Comparison of ENCODE assay signal across 11 cellular contexts in the genomic region with DNA sequence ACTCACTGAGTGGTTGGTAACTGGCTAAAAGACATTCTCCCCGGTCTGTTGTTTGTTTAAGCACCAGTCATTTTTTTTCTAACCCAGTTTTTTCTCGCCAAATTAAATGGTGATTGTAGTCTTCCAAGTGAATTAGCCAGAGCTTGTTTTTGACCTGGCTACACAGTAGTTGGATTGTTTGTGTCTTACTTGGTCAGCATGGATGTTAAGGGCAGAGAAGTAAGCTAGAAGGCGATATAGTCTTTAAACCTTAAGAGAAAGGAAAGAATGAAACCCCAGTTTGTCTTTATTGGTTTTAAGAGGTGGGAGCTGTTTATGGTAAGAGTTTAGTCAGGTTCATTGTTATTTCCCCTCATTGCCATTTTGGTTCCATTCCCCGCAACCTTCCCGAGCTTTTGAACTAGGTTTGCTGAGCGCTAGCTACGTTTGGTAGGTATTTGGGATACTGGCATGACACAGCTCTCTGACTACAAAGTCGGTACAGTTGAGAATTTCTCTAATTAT. TPM values are rescaled to one million over a fixed set of nuclear protein-coding genes. Genes with fewer than 3 reads are reported as not detected.
DNase-seq lines count a peak whose midpoint lies in the region; ATAC-seq lines count a peak whose summit lies in the region.
"Had no signal": no experiment of that assay in that cellular context is flagged by ENCODE, and none has a peak within 500 bp of the region (broad histone marks: within the 10 kb centered on the region; RNA-seq: fewer than 3 reads in every experiment).

No MANE protein-coding gene starts in this region.

- POLR2A ChIA-PET in CD4-positive, alpha-beta memory T cell (lab: Charles Lee; ENCODE audit: partially characterized antibody) = interaction anchor here (0.6 to 6.4 kb wide), 7 partner anchors 11 to 131 kb away, joined by 3 to 171 read pairs (median 4); no protein-coding TSS in a partner anchor

- peak overlapping the region; percentile 66 to 86 for H3K4me3 ChIP-seq in CD4-positive, alpha-beta memory T cell (ENCODE audit: low read length in 2 of 2)
- H3K4me3 ChIP-seq in NT2/D1 (ENCODE audit: insufficient read length, low read depth) = peak overlapping the region; percentile 87

- ATAC-seq in stimulated activated naive B cell treated with anti-CD40 and anti-IgM and Interleukin-4, amounts not matched to agents 10 μg/mL and 1 μg/mL and 100 μg/mL, for 72 hours (replicated peaks) = no peak
- ATAC-seq in HG02798 (IDR thresholded peaks at IDR 0.05; ENCODE audit: poor library complexity, unreplicated experiment) = no peak

- no peak for DNase-seq in CD4-positive, alpha-beta memory T cell
- DNase-seq in NT2/D1 (ENCODE audit: low read depth, low spot score) (no peak), fibroblast of gingiva (ENCODE audit: low read depth) (peak; percentile 36), pons (ENCODE audit: low spot score) (peak; percentile 72)
- no peak for DNase-seq in stimulated activated naive B cell treated with anti-CD40 and anti-IgM and Interleukin-4, amounts not matched to agents 10 μg/mL and 1 μg/mL and 100 μg/mL, for 72 hours
- no peak for DNase-seq in effector CD8-positive, alpha-beta T cell (lab: John Stamatoyannopoulos, UW)
- no peak for DNase-seq in activated CD4-positive, CD25-positive, alpha-beta regulatory T cell treated with anti-CD3 and anti-CD28 coated beads, Interleukin-2, amount 50 U/mL, for 72 hours
- DNase-seq: NCI-H446 treated with DMSO at 0.1 percent for 48 hours; stimulated activated CD4-positive, alpha-beta T cell treated with anti-CD3 and anti-CD28 coated beads, Interleukin-4, amount 100 ng/mL, for 1 hour had no signal

- intact Hi-C loops in CD4-positive, alpha-beta memory T cell (cut with micrococcal nuclease) = loop anchor here (1.0 to 5.0 kb wide), 7 partner anchors 17 to 657 kb away; a partner anchor contains a TSS

- peaks cover 4 to 17% of the 10 kb centered on the region in 2 donors for H3K36me3 Mint-ChIP-seq in CD4-positive, alpha-beta memory T cell
- peaks cover 28 to 37% of the 10 kb centered on the region in 2 donors for H3K36me3 Mint-ChIP-seq in stimulated activated naive B cell treated with anti-CD40 and anti-IgM and Interleukin-4, amounts not matched to agents 10 μg/mL and 1 μg/mL and 100 μg/mL, for 72 hours

- no peaks in the 10 kb centered on the region for H3K36me3 ChIP-seq in CD4-positive, alpha-beta memory T cell (ENCODE audit: insufficient read depth, low read length)
- peaks cover 48% of the 10 kb centered on the region for H3K36me3 ChIP-seq in NT2/D1 (ENCODE audit: insufficient read depth, insufficient read length, low read length)

- H3K9me3 Mint-ChIP-seq in CD4-positive, alpha-beta memory T cell = peaks cover 0 to 2% (median 0%) of the 10 kb centered on the region in 8 donors
- peaks cover 3 to 5% of the 10 kb centered on the region in 2 donors for H3K9me3 Mint-ChIP-seq in stimulated activated naive B cell treated with anti-CD40 and anti-IgM and Interleukin-4, amounts not matched to agents 10 μg/mL and 1 μg/mL and 100 μg/mL, for 72 hours

- H3K9me3 ChIP-seq in CD4-positive, alpha-beta memory T cell (ENCODE audit: control insufficient read depth in 1 of 2, low read length in 2 of 2) = no peaks in the 10 kb centered on the region
- H3K9me3 ChIP-seq in NT2/D1 (ENCODE audit: insufficient read depth, low read length) = no peaks in the 10 kb centered on the region

- peaks cover 59% of the 10 kb centered on the region for H3K4me1 ChIP-seq in CD4-positive, alpha-beta memory T cell (ENCODE audit: insufficient read depth, low read length)
- H3K4me1 ChIP-seq in NT2/D1 (ENCODE audit: insufficient read depth, insufficient read length) = peaks cover 4% of the 10 kb centered on the region

- H3K4me3 Mint-ChIP-seq in CD4-positive, alpha-beta memory T cell = no peak overlapping the region
- no peak overlapping the region for H3K4me3 Mint-ChIP-seq in stimulated activated naive B cell treated with anti-CD40 and anti-IgM and Interleukin-4, amounts not matched to agents 10 μg/mL and 1 μg/mL and 100 μg/mL, for 72 hours

- no peaks in the 10 kb centered on the region for H3K27me3 Mint-ChIP-seq in CD4-positive, alpha-beta memory T cell
- no peaks in the 10 kb centered on the region for H3K27me3 Mint-ChIP-seq in stimulated activated naive B cell treated with anti-CD40 and anti-IgM and Interleukin-4, amounts not matched to agents 10 μg/mL and 1 μg/mL and 100 μg/mL, for 72 hours

- peak overlapping the region; percentile 66 for H3K27ac ChIP-seq in CD4-positive, alpha-beta memory T cell (ENCODE audit: low read depth, low read length)

- H3K9ac ChIP-seq in NT2/D1 (ENCODE audit: insufficient read length, low read depth) = peak overlapping the region; percentile 29

- no peaks in the 10 kb centered on the region for H3K27me3 ChIP-seq in CD4-positive, alpha-beta memory T cell (ENCODE audit: insufficient read depth, low read length)
- peaks cover 3% of the 10 kb centered on the region for H3K27me3 ChIP-seq in NT2/D1 (ENCODE audit: insufficient read depth, insufficient read length)

- no peak overlapping the region for H3K27ac Mint-ChIP-seq in CD4-positive, alpha-beta memory T cell
- no peak overlapping the region for H3K27ac Mint-ChIP-seq in stimulated activated naive B cell treated with anti-CD40 and anti-IgM and Interleukin-4, amounts not matched to agents 10 μg/mL and 1 μg/mL and 100 μg/mL, for 72 hours
- H3K27ac Mint-ChIP-seq: activated naive CD4-positive, alpha-beta T cell treated with anti-CD3 and anti-CD28 coated beads, Interleukin-2, amount 50 U/mL, for 72 hours had no signal

- CTCF ChIA-PET in CD4-positive, alpha-beta memory T cell (lab: Charles Lee; ENCODE audit: partially characterized antibody) = interaction anchor here (0.6 to 3.0 kb wide), 14 partner anchors 8 to 131 kb away, joined by 3 to 23 read pairs (median 5); no protein-coding TSS in a partner anchor

- H3K4me1 Mint-ChIP-seq in CD4-positive, alpha-beta memory T cell = peaks cover 9 to 39% (median 30%) of the 10 kb centered on the region in 4 donors
- peaks cover 31 to 49% of the 10 kb centered on the region in 2 donors for H3K4me1 Mint-ChIP-seq in stimulated activated naive B cell treated with anti-CD40 and anti-IgM and Interleukin-4, amounts not matched to agents 10 μg/mL and 1 μg/mL and 100 μg/mL, for 72 hours

RNA-seq across cellular contexts. Expression of a gene that starts 2.5 kb away (rescaled TPM):
- total RNA-seq in CD4-positive, alpha-beta memory T cell = 100 to 1,000 TPM; 105 to 114 TPM
- polyA plus RNA-seq in CD4-positive, alpha-beta memory T cell = 10 to 100 TPM in 1 of 2 donors, 1 to 10 TPM in 1; 2.4 to 18.9 TPM

Comparison
In these comparisons a context has a peak if more than half of its experiments do, and no peak if none do; other contexts are left out.
1. DNase-seq: peak in fibroblast of gingiva (single experiment) and pons (single experiment); none in CD4-positive, alpha-beta memory T cell (0 of 5), NT2/D1 (single experiment), stimulated activated naive B cell treated with anti-CD40 and anti-IgM and Interleukin-4, amounts not matched to agents 10 μg/mL and 1 μg/mL and 100 μg/mL, for 72 hours (single experiment), effector CD8-positive, alpha-beta T cell (single experiment) and activated CD4-positive, CD25-positive, alpha-beta regulatory T cell treated with anti-CD3 and anti-CD28 coated beads, Interleukin-2, amount 50 U/mL, for 72 hours (single experiment).